ENCODE assay signal across 1 cellular context in the genomic region with DNA sequence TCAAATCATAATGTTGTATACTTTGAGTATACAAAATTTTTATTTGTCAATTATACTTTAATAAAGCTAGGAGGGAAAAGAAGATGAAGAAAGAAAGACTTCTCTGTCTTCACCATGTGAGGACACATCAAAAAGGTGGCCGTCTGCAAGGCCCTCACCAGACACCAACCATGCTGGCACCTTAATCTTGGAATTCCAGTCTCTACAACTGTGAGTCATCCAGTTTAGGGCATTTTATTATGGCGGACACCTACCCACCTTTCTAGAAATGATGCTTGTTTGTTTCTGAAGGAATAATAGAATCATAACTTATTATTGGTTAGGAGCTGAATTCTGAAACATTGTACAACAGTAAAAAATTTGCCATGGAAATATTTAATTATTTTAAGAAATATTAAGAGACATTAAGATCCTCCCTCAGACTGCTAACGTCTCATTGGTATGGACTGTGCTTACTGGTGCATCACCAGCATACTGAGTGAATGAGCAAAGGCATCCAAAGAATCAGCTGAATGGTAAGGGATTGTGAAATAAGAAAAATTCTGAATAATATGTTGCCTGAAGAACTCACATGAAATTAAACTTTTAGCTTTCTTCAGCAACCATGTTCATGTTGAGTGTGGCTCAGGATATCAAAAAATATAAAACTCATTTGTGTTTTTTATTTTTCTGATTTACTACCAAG.
TF ChIP-seq lines count a peak whose summit lies in the region.

No MANE protein-coding gene starts in this region.

TF ChIP-seq in GM12878, 131 proteins besides CTCF, POLR2A, EP300 and RAD21:
- no peak for TF ChIP-seq PML (IDR thresholded peaks at IDR 0.05; ENCODE audit: low read length)
- TF ChIP-seq JUNB (IDR thresholded peaks at IDR 0.05), result 0 out of 2 replicates have a peak, but pooled peaks have one; percentile 4
